Comparison of ENCODE assay signal across 8 cellular contexts in the genomic region with DNA sequence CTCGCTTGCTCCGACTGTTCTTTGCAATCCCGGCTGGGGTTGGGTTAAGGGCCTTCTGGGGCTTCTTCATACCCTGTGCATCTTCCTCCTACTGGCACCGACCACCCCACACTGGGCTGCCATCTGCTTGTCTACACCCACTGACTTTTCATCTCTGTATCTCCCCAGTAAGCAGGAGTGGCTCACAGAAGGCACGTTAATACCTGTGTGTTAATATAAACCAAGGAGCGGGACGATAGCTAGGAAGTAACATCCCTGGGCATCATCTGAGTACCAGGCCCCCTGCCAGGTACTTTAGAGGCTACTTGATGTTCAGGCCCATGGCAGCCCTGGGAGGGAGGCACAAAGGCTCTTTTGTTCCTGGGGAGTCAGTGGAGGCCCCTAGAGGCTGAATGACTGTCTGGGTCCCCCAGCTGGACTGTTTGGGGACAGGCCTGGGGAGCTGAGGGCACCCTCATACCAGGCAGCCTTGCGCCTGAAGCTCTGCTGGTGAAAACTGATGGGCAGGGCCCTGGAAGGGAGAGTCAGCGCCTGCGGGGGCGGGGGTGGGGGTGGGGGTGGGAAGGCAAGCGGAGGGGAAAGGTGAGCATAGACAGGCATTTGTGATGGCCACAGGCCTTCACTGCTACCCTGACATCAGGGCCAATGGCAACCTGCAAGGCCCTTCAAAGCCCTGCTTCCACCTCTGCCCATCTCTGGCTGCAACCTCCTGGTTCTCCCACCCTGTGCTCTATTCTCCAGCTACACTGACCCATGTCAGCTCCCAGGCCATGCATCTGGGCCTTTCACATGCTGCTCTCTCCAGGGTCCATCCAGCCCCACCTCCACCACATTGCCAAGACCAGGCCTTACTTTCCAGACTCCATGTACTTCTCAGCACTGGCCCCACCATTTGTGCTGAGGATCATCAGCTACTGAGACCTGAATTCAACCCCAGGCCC. TPM values are rescaled to one million over a fixed set of nuclear protein-coding genes. Genes with fewer than 3 reads are reported as not detected.
DNase-seq lines count a peak whose midpoint lies in the region; ATAC-seq, FAIRE-seq and TF ChIP-seq lines count a peak whose summit lies in the region.

No MANE protein-coding gene starts in this region.

- H3K9me3 ChIP-seq in SJCRH30 (replicated peaks) = no peaks in the 10 kb centered on the region
- H3K9me3 ChIP-seq in endothelial cell of umbilical vein (replicated peaks; ENCODE audit: control insufficient read depth, insufficient read depth, low read length) = no peaks in the 10 kb centered on the region
- no peaks in the 10 kb centered on the region for H3K9me3 ChIP-seq in osteoblast (ENCODE audit: low read depth, low read length)

- intact Hi-C loops in endothelial cell of umbilical vein (cut with micrococcal nuclease) = loop anchor here (1.0 to 2.0 kb wide), 7 partner anchors 47 to 463 kb away; no protein-coding TSS in a partner anchor

- TF ChIP-seq CTCF in endothelial cell of umbilical vein (IDR thresholded peaks at IDR 0.05; ENCODE audit: extremely low read depth in 1 of 2, insufficient read depth in 1 of 2, low read depth in 1 of 2, low read length in 2 of 2) (no peak), osteoblast (IDR thresholded peaks at IDR 0.05; ENCODE audit: extremely low read depth, low read depth, low read length) (no peak)

- no peaks in the 10 kb centered on the region for H3K9me1 ChIP-seq in endothelial cell of umbilical vein (replicated peaks; ENCODE audit: control insufficient read depth, extremely low read depth, insufficient read depth, low read length)

- BruUV-seq in endothelial cell of umbilical vein (replicated peaks; lab: Mats Ljungman, UMichigan) = TSS peak; percentile 72

- peak overlapping the region; percentile 21 for H3K9ac ChIP-seq in endothelial cell of umbilical vein (replicated peaks; ENCODE audit: extremely low read depth, insufficient read depth, low read length)

- no peak for FAIRE-seq in endothelial cell of umbilical vein (lab: Jason Lieb, UNC)

- H3K79me2 ChIP-seq in endothelial cell of umbilical vein (ENCODE audit: control insufficient read depth, insufficient read depth, low read length) = no peaks in the 10 kb centered on the region
- H3K79me2 ChIP-seq in osteoblast (ENCODE audit: insufficient read depth, low read length) = no peaks in the 10 kb centered on the region

- dilution Hi-C loops in endothelial cell of umbilical vein (cut with MboI; ENCODE audit: extremely low pct_ligation_motif_present, low sequenced_read_pairs) = no loop called here

- peak overlapping the region; percentile 56 for H3K4me3 ChIP-seq in SJCRH30
- peak overlapping the region in 2 of 3 experiments; percentile 12 to 30 for H3K4me3 ChIP-seq in endothelial cell of umbilical vein (replicated peaks in 1 of 3; ENCODE audit: insufficient read depth in 1 of 3, low read depth in 1 of 3, low read length in 3 of 3)
- H3K4me3 ChIP-seq in osteoblast (ENCODE audit: insufficient read depth, low read length) = peak overlapping the region; percentile 72

- H4K20me1 ChIP-seq in endothelial cell of umbilical vein (replicated peaks; ENCODE audit: control insufficient read depth, extremely low read depth, insufficient read depth, low read length) (no peaks in the 10 kb centered on the region), osteoblast (ENCODE audit: insufficient read depth, low read length) (no peaks in the 10 kb centered on the region)

- peak overlapping the region; percentile 60 for H3K27ac ChIP-seq in SJCRH30
- H3K27ac ChIP-seq in endothelial cell of umbilical vein (ENCODE audit: insufficient read depth, low read depth, low read length) = no peak overlapping the region
- peak overlapping the region; percentile 39 for H3K27ac ChIP-seq in osteoblast (ENCODE audit: low read depth, low read length)

- POLR2A ChIA-PET in endothelial cell of umbilical vein (lab: Charles Lee) = interaction anchor here (0.6 kb wide), 1 partner anchor 552 kb away, joined by 3 read pairs; no protein-coding TSS in a partner anchor

- DNase-seq in activated CD4-positive, CD25-positive, alpha-beta regulatory T cell treated with anti-CD3 and anti-CD28 coated beads, Interleukin-2, amount 50 U/mL, for 72 hours = peak; percentile 34
- DNase-seq in activated CD4-positive, CD25-positive, alpha-beta regulatory T cell (lab: John Stamatoyannopoulos, UW) = no peak
- DNase-seq in SJCRH30 (peak; percentile 38 to 59), endothelial cell of umbilical vein (ENCODE audit: low read depth, low spot score) (no peak), osteoblast (ENCODE audit: insufficient read length, low spot score, missing footprints) (peak; percentile 80), NCI-H1694 (lab: John Stamatoyannopoulos, UW) (no peak)

- H3K27me3 ChIP-seq in SJCRH30 (no peaks in the 10 kb centered on the region), endothelial cell of umbilical vein (ENCODE audit: control insufficient read depth in 2 of 2, insufficient read depth in 2 of 2, low read length in 2 of 2) (no peaks in the 10 kb centered on the region), osteoblast (ENCODE audit: insufficient read depth, low read length) (no peaks in the 10 kb centered on the region)

- peak overlapping the region; percentile 72 for H2AFZ ChIP-seq in endothelial cell of umbilical vein (ENCODE audit: low read depth, low read length)
- H2AFZ ChIP-seq in osteoblast (ENCODE audit: low read length) = peak overlapping the region; percentile 93

- H3K4me1 ChIP-seq in SJCRH30 (peaks cover 4% of the 10 kb centered on the region), endothelial cell of umbilical vein (ENCODE audit: control insufficient read depth, extremely low read depth, insufficient read depth, low read length) (peaks cover 5% of the 10 kb centered on the region), osteoblast (ENCODE audit: insufficient read depth, low read length) (peaks cover 12% of the 10 kb centered on the region)

- ATAC-seq in GM21786 (IDR thresholded peaks at IDR 0.05; ENCODE audit: unreplicated experiment) (no peak), HG03520 (IDR thresholded peaks at IDR 0.05; ENCODE audit: unreplicated experiment) (no peak)

- TF ChIP-seq POLR2A in endothelial cell of umbilical vein (IDR thresholded peaks at IDR 0.05; ENCODE audit: low read depth, low read length) = no peak

- H3K4me2 ChIP-seq in endothelial cell of umbilical vein (ENCODE audit: insufficient read depth, low read length) (peak overlapping the region; percentile 26), osteoblast (ENCODE audit: insufficient read depth, low read length) (peak overlapping the region; percentile 84)

- CTCF ChIA-PET in endothelial cell of umbilical vein (lab: Charles Lee) = interaction anchor here (0.5 to 2.2 kb wide), 44 partner anchors 9 to 463 kb away, joined by 3 to 26 read pairs (median 4); no protein-coding TSS in a partner anchor

- H3K36me3 ChIP-seq in SJCRH30 = no peaks in the 10 kb centered on the region
- no peaks in the 10 kb centered on the region for H3K36me3 ChIP-seq in endothelial cell of umbilical vein (ENCODE audit: control insufficient read depth in 2 of 2, extremely low read depth in 1 of 2, insufficient read depth in 2 of 2, low read length in 2 of 2)
- no peaks in the 10 kb centered on the region for H3K36me3 ChIP-seq in osteoblast (ENCODE audit: insufficient read depth, low read length)

TF ChIP-seq in endothelial cell of umbilical vein, 7 proteins besides CTCF, POLR2A, EP300 and RAD21:
- TF ChIP-seq MYC (IDR thresholded peaks at IDR 0.05; ENCODE audit: low read depth, low read length) (no peak), GATA2 (IDR thresholded peaks at IDR 0.05; ENCODE audit: insufficient read depth, insufficient read length, low read depth, low read length) (no peak), POLR2AphosphoS5 (IDR thresholded peaks at IDR 0.05; ENCODE audit: insufficient read depth, low read depth, low read length) (no peak), FOS (IDR thresholded peaks at IDR 0.05; ENCODE audit: borderline replicate concordance, insufficient read depth, low read length) (no peak), JUN (IDR thresholded peaks at IDR 0.05; ENCODE audit: borderline replicate concordance, insufficient read depth, insufficient read length, low read depth) (no peak), EZH2 (IDR thresholded peaks at IDR 0.05; ENCODE audit: borderline replicate concordance, low read depth, low read length, severe bottlenecking) (no peak)
- TF ChIP-seq, protein P1, sequence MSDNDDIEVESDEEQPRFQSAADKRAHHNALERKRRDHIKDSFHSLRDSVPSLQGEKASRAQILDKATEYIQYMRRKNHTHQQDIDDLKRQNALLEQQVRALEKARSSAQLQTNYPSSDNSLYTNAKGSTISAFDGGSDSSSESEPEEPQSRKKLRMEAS (IDR thresholded peaks at IDR 0.05; ENCODE audit: insufficient read depth, insufficient read length) = no peak

RNA-seq across cellular contexts. Expression of a gene that starts 34.2 kb away (rescaled TPM):
- 0.03 TPM in 1 of 2 replicates, not detected in the other for total RNA-seq in SJCRH30 (2014; rRNA removed; shearing (Covaris generic))
- total RNA-seq in endothelial cell of umbilical vein (not detected in 2 replicates), osteoblast (0.29 and 0.36 TPM in 2 replicates)
- 0.02 and 0.06 TPM in 2 replicates for polyA plus RNA-seq in endothelial cell of umbilical vein
- not detected in 2 replicates for polyA plus RNA-seq in endothelial cell of umbilical vein (2011; cell fraction: cytosol; rRNA removed)
- 0.03 TPM in 1 of 2 replicates, not detected in the other for polyA plus RNA-seq in endothelial cell of umbilical vein (2011; cell fraction: nucleus; rRNA removed)
- 0.15 and 0.16 TPM in 2 replicates for polyA plus RNA-seq in endothelial cell of umbilical vein (2012)
- 0.49 TPM in 1 of 2 replicates, not detected in the other for polyA minus RNA-seq in endothelial cell of umbilical vein
- not detected for polyA minus RNA-seq in endothelial cell of umbilical vein (2011; cell fraction: cytosol; rRNA and poly(A)+ RNA removed)
- 0.19 TPM in 1 of 2 replicates, not detected in the other for polyA minus RNA-seq in endothelial cell of umbilical vein (2011; cell fraction: nucleus; rRNA and poly(A)+ RNA removed)

RNA-seq across cellular contexts. Expression of a gene that starts 45.3 kb away (rescaled TPM):
- 58.6 and 60.9 TPM in 2 replicates for total RNA-seq in SJCRH30 (2014; rRNA removed; shearing (Covaris generic))
- total RNA-seq in endothelial cell of umbilical vein (71.0 and 78.6 TPM in 2 replicates), osteoblast (45.2 and 47.1 TPM in 2 replicates)
- 18.6 and 23.5 TPM in 2 replicates for polyA plus RNA-seq in endothelial cell of umbilical vein
- 24.3 and 27.6 TPM in 2 replicates for polyA plus RNA-seq in endothelial cell of umbilical vein (2011; cell fraction: cytosol; rRNA removed)
- polyA plus RNA-seq in endothelial cell of umbilical vein (2011; cell fraction: nucleus; rRNA removed) = 36.4 and 39.8 TPM in 2 replicates
- polyA plus RNA-seq in endothelial cell of umbilical vein (2012) = 42.9 and 57.4 TPM in 2 replicates
- polyA minus RNA-seq in endothelial cell of umbilical vein = 27.8 and 31.4 TPM in 2 replicates
- 33.1 TPM for polyA minus RNA-seq in endothelial cell of umbilical vein (2011; cell fraction: cytosol; rRNA and poly(A)+ RNA removed)
- 22.2 and 27.0 TPM in 2 replicates for polyA minus RNA-seq in endothelial cell of umbilical vein (2011; cell fraction: nucleus; rRNA and poly(A)+ RNA removed)

Comparison
In these comparisons a context has a peak if more than half of its experiments do, and no peak if none do; other contexts are left out.
1. DNase-seq: peak in activated CD4-positive, CD25-positive, alpha-beta regulatory T cell treated with anti-CD3 and anti-CD28 coated beads, Interleukin-2, amount 50 U/mL, for 72 hours (single experiment), SJCRH30 (2 of 2) and osteoblast (single experiment); none in activated CD4-positive, CD25-positive, alpha-beta regulatory T cell (0 of 4), endothelial cell of umbilical vein (single experiment) and NCI-H1694 (single experiment).
2. H3K4me3 ChIP-seq: peak in every context shown above with its lines; median percentile 72 in osteoblast; 56 in SJCRH30; 21 in endothelial cell of umbilical vein.